In the genomic region with DNA sequence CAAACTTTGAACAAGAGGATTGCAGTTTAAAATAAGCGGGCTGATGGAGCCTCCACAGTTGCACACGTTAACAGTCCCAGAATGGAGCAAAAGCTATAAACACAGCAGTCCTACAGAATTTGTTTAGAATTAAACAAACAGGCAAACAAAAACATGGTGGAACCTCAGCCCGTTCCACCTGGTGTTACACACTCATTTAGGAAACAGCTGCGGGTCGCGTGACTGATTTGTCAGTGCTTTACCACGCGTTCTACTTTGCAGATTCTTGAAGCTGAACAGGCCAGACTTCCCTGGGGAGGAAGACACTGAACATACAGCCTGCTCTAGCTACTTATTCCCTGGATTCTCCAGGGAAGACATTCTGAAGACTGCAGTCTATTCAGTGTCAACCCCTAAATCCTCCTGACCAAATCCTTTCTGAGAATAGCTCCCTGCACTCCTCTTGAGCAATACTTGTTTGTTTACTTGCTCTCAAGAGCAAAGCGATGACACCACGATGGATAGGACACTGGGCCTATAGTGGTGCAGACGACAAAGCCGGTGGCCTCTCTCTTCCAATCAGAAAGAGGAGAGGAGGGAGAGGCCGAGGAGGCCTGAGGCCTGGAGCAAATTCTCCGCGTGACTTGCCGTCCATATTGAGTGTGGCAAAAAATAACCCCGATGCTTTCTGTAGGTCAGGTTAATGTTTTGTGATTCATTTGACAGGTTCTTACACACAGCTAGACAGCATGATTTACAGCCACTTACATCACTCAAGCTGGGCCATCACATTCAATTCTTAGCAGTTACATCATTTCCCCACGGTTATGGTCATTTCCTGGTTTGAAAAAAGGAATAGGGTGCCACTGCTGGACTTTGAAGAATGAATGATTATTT, we compare ENCODE assay signal across 1 cellular context.
A peak's percentile ranks its signal among the peaks of the same experiment; 100 is the strongest.
TF ChIP-seq lines count a peak whose summit lies in the region.

No MANE protein-coding gene starts in this region.

TF ChIP-seq in HEK293, 187 proteins besides CTCF, POLR2A, EP300 and RAD21 (continued from another document and continues in another):
- TF ChIP-seq, protein P1, sequence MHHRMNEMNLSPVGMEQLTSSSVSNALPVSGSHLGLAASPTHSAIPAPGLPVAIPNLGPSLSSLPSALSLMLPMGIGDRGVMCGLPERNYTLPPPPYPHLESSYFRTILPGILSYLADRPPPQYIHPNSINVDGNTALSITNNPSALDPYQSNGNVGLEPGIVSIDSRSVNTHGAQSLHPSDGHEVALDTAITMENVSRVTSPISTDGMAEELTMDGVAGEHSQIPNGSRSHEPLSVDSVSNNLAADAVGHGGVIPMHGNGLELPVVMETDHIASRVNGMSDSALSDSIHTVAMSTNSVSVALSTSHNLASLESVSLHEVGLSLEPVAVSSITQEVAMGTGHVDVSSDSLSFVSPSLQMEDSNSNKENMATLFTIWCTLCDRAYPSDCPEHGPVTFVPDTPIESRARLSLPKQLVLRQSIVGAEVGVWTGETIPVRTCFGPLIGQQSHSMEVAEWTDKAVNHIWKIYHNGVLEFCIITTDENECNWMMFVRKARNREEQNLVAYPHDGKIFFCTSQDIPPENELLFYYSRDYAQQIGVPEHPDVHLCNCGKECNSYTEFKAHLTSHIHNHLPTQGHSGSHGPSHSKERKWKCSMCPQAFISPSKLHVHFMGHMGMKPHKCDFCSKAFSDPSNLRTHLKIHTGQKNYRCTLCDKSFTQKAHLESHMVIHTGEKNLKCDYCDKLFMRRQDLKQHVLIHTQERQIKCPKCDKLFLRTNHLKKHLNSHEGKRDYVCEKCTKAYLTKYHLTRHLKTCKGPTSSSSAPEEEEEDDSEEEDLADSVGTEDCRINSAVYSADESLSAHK (tag by site-specific recombination; IDR thresholded peaks at IDR 0.05): peak; percentile 79; the same call in 1 of the 2 replicates
- TF ChIP-seq ZNF791 (tag by site-specific recombination; IDR thresholded peaks at IDR 0.05): no peak
- TF ChIP-seq ZNF837 (tag by site-specific recombination; IDR thresholded peaks at IDR 0.05): no peak
- TF ChIP-seq ZNF416 (tag by site-specific recombination; IDR thresholded peaks at IDR 0.05): no peak
- peak; percentile 72 for TF ChIP-seq YY2 (tag by site-specific recombination; IDR thresholded peaks at IDR 0.05)
- TF ChIP-seq, protein P2, sequence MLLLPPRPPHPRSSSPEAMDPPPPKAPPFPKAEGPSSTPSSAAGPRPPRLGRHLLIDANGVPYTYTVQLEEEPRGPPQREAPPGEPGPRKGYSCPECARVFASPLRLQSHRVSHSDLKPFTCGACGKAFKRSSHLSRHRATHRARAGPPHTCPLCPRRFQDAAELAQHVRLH (tag by site-specific recombination; IDR thresholded peaks at IDR 0.05): 0 out of 2 replicates have a peak, but pooled peaks have one; percentile 46
- TF ChIP-seq ZBTB21 (tag by site-specific recombination; IDR thresholded peaks at IDR 0.05): peak; percentile 92
- peak; percentile 94 for TF ChIP-seq ZBTB17 (tag by site-specific recombination; IDR thresholded peaks at IDR 0.05)
- TF ChIP-seq PRDM1 (tag by site-specific recombination; IDR thresholded peaks at IDR 0.05): no peak; the same call in 1 of the 2 replicates
- TF ChIP-seq ZNF561 (tag by site-specific recombination; IDR thresholded peaks at IDR 0.05; ENCODE audit: borderline replicate concordance): 0 out of 2 replicates have a peak, but pooled peaks have one; percentile 51
- peak; percentile 49; the same call in 1 of the 2 replicates for TF ChIP-seq ZNF324 (tag by site-specific recombination; IDR thresholded peaks at IDR 0.05)
- TF ChIP-seq, protein P3, sequence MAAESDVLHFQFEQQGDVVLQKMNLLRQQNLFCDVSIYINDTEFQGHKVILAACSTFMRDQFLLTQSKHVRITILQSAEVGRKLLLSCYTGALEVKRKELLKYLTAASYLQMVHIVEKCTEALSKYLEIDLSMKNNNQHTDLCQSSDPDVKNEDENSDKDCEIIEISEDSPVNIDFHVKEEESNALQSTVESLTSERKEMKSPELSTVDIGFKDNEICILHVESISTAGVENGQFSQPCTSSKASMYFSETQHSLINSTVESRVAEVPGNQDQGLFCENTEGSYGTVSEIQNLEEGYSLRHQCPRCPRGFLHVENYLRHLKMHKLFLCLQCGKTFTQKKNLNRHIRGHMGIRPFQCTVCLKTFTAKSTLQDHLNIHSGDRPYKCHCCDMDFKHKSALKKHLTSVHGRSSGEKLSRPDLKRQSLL (tag by site-specific recombination; IDR thresholded peaks at IDR 0.05): no peak
- peak; percentile 56; the same call in 1 of the 2 replicates for TF ChIP-seq ZNF341 (tag by site-specific recombination; IDR thresholded peaks at IDR 0.05; ENCODE audit: low read depth)
- peak; percentile 89 for TF ChIP-seq ZNF24 (tag by site-specific recombination; IDR thresholded peaks at IDR 0.05)
- TF ChIP-seq, protein P4, sequence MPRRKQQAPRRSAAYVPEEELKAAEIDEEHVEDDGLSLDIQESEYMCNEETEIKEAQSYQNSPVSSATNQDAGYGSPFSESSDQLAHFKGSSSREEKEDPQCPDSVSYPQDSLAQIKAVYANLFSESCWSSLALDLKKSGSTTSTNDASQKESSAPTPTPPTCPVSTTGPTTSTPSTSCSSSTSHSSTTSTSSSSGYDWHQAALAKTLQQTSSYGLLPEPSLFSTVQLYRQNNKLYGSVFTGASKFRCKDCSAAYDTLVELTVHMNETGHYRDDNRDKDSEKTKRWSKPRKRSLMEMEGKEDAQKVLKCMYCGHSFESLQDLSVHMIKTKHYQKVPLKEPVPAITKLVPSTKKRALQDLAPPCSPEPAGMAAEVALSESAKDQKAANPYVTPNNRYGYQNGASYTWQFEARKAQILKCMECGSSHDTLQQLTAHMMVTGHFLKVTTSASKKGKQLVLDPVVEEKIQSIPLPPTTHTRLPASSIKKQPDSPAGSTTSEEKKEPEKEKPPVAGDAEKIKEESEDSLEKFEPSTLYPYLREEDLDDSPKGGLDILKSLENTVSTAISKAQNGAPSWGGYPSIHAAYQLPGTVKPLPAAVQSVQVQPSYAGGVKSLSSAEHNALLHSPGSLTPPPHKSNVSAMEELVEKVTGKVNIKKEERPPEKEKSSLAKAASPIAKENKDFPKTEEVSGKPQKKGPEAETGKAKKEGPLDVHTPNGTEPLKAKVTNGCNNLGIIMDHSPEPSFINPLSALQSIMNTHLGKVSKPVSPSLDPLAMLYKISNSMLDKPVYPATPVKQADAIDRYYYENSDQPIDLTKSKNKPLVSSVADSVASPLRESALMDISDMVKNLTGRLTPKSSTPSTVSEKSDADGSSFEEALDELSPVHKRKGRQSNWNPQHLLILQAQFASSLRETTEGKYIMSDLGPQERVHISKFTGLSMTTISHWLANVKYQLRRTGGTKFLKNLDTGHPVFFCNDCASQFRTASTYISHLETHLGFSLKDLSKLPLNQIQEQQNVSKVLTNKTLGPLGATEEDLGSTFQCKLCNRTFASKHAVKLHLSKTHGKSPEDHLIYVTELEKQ (tag by site-specific recombination; IDR thresholded peaks at IDR 0.05; ENCODE audit: borderline replicate concordance): peak; percentile 99
- TF ChIP-seq, protein P5, sequence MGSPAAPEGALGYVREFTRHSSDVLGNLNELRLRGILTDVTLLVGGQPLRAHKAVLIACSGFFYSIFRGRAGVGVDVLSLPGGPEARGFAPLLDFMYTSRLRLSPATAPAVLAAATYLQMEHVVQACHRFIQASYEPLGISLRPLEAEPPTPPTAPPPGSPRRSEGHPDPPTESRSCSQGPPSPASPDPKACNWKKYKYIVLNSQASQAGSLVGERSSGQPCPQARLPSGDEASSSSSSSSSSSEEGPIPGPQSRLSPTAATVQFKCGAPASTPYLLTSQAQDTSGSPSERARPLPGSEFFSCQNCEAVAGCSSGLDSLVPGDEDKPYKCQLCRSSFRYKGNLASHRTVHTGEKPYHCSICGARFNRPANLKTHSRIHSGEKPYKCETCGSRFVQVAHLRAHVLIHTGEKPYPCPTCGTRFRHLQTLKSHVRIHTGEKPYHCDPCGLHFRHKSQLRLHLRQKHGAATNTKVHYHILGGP (tag by site-specific recombination; IDR thresholded peaks at IDR 0.05): peak; percentile 50; the same call in 1 of the 2 replicates
- peak; percentile 99 for TF ChIP-seq ZNF629 (tag by site-specific recombination; IDR thresholded peaks at IDR 0.05)
- TF ChIP-seq, protein P6, sequence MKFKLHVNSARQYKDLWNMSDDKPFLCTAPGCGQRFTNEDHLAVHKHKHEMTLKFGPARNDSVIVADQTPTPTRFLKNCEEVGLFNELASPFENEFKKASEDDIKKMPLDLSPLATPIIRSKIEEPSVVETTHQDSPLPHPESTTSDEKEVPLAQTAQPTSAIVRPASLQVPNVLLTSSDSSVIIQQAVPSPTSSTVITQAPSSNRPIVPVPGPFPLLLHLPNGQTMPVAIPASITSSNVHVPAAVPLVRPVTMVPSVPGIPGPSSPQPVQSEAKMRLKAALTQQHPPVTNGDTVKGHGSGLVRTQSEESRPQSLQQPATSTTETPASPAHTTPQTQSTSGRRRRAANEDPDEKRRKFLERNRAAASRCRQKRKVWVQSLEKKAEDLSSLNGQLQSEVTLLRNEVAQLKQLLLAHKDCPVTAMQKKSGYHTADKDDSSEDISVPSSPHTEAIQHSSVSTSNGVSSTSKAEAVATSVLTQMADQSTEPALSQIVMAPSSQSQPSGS (tag by site-specific recombination; IDR thresholded peaks at IDR 0.05; ENCODE audit: low read depth): peak; percentile 95
- peak; percentile 25; the same call in 1 of the 2 replicates for TF ChIP-seq OSR2 (tag by site-specific recombination; IDR thresholded peaks at IDR 0.05)
- TF ChIP-seq ZBTB48 (tag by site-specific recombination; IDR thresholded peaks at IDR 0.05): peak; percentile 92
- TF ChIP-seq, protein P7, sequence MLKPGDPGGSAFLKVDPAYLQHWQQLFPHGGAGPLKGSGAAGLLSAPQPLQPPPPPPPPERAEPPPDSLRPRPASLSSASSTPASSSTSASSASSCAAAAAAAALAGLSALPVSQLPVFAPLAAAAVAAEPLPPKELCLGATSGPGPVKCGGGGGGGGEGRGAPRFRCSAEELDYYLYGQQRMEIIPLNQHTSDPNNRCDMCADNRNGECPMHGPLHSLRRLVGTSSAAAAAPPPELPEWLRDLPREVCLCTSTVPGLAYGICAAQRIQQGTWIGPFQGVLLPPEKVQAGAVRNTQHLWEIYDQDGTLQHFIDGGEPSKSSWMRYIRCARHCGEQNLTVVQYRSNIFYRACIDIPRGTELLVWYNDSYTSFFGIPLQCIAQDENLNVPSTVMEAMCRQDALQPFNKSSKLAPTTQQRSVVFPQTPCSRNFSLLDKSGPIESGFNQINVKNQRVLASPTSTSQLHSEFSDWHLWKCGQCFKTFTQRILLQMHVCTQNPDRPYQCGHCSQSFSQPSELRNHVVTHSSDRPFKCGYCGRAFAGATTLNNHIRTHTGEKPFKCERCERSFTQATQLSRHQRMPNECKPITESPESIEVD (tag by site-specific recombination; IDR thresholded peaks at IDR 0.05): peak; percentile 77
- no peak for TF ChIP-seq ZSCAN16 (tag by site-specific recombination; IDR thresholded peaks at IDR 0.05)
- TF ChIP-seq ZNF311 (tag by site-specific recombination; IDR thresholded peaks at IDR 0.05; ENCODE audit: borderline replicate concordance): no peak
- TF ChIP-seq ZNF274 (IDR thresholded peaks at IDR 0.05; ENCODE audit: low read length): no peak
- TF ChIP-seq ZNF274 (tag by site-specific recombination; IDR thresholded peaks at IDR 0.05; ENCODE audit: borderline replicate concordance): no peak
- no peak for TF ChIP-seq ZNF776 (tag by site-specific recombination; IDR thresholded peaks at IDR 0.05; ENCODE audit: borderline replicate concordance)
- TF ChIP-seq SP3 (tag by site-specific recombination; IDR thresholded peaks at IDR 0.05): peak; percentile 85
- no peak for TF ChIP-seq ZNF596 (tag by site-specific recombination; IDR thresholded peaks at IDR 0.05)
- TF ChIP-seq GLIS2 (tag by site-specific recombination; IDR thresholded peaks at IDR 0.05): no peak
- TF ChIP-seq SP2 (tag by site-specific recombination; IDR thresholded peaks at IDR 0.05): peak; percentile 87
- TF ChIP-seq KLF10 (tag by site-specific recombination; IDR thresholded peaks at IDR 0.05): peak; percentile 97
- TF ChIP-seq ZNF623 (tag by site-specific recombination; IDR thresholded peaks at IDR 0.05): no peak
- TF ChIP-seq ZNF76 (tag by site-specific recombination; IDR thresholded peaks at IDR 0.05; ENCODE audit: borderline replicate concordance, low read depth): peak; percentile 62
- TF ChIP-seq, protein P8, sequence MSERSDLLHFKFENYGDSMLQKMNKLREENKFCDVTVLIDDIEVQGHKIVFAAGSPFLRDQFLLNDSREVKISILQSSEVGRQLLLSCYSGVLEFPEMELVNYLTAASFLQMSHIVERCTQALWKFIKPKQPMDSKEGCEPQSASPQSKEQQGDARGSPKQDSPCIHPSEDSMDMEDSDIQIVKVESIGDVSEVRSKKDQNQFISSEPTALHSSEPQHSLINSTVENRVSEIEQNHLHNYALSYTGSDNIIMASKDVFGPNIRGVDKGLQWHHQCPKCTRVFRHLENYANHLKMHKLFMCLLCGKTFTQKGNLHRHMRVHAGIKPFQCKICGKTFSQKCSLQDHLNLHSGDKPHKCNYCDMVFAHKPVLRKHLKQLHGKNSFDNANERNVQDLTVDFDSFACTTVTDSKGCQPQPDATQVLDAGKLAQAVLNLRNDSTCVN (tag by site-specific recombination; optimal IDR thresholded peaks at IDR 0.05): peak; percentile 29
- TF ChIP-seq, protein P9, sequence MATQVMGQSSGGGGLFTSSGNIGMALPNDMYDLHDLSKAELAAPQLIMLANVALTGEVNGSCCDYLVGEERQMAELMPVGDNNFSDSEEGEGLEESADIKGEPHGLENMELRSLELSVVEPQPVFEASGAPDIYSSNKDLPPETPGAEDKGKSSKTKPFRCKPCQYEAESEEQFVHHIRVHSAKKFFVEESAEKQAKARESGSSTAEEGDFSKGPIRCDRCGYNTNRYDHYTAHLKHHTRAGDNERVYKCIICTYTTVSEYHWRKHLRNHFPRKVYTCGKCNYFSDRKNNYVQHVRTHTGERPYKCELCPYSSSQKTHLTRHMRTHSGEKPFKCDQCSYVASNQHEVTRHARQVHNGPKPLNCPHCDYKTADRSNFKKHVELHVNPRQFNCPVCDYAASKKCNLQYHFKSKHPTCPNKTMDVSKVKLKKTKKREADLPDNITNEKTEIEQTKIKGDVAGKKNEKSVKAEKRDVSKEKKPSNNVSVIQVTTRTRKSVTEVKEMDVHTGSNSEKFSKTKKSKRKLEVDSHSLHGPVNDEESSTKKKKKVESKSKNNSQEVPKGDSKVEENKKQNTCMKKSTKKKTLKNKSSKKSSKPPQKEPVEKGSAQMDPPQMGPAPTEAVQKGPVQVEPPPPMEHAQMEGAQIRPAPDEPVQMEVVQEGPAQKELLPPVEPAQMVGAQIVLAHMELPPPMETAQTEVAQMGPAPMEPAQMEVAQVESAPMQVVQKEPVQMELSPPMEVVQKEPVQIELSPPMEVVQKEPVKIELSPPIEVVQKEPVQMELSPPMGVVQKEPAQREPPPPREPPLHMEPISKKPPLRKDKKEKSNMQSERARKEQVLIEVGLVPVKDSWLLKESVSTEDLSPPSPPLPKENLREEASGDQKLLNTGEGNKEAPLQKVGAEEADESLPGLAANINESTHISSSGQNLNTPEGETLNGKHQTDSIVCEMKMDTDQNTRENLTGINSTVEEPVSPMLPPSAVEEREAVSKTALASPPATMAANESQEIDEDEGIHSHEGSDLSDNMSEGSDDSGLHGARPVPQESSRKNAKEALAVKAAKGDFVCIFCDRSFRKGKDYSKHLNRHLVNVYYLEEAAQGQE (tag by site-specific recombination; IDR thresholded peaks at IDR 0.05): no peak
- TF ChIP-seq, protein P10, sequence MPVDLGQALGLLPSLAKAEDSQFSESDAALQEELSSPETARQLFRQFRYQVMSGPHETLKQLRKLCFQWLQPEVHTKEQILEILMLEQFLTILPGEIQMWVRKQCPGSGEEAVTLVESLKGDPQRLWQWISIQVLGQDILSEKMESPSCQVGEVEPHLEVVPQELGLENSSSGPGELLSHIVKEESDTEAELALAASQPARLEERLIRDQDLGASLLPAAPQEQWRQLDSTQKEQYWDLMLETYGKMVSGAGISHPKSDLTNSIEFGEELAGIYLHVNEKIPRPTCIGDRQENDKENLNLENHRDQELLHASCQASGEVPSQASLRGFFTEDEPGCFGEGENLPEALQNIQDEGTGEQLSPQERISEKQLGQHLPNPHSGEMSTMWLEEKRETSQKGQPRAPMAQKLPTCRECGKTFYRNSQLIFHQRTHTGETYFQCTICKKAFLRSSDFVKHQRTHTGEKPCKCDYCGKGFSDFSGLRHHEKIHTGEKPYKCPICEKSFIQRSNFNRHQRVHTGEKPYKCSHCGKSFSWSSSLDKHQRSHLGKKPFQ (tag by site-specific recombination; IDR thresholded peaks at IDR 0.05): no peak
